ENCODE assay signal across 9 cellular contexts in the genomic region with DNA sequence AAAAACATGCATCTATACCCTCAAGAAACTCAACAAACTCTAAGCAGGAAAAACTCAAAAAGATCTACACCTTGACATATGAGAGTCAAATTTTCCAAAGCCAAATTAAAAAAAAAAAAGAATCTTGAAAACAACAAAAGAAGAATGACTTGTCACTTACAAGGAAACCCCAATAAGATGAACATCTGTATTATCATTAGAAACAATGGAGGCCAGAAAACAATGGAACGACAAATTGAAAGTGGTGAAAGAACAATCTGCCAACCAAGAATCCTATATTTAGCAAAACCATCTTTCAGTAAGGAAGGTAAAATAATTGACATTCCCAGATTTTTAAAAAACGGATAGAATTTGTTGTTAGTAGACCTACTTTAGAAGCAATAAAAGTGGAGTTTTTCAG.
"Had no signal": no experiment of that assay in that cellular context is flagged by ENCODE, and none has a peak within 500 bp of the region (broad histone marks: within the 10 kb centered on the region; RNA-seq: fewer than 3 reads in every experiment).

No MANE protein-coding gene starts in this region.

- ATAC-seq: HCT116 had no signal

- H3K4me3 Mint-ChIP-seq: HFFc6 had no signal

- H3K9me3 ChIP-seq: HAP-1 had no signal

- H3K4me3 ChIP-seq: HAP-1 had no signal

- DNase-seq: GOT3, H7, HFFc6, IMR-90, KBM-7 had no signal

- H3K4me2 ChIP-seq: KMS-11 had no signal

- H3K27ac ChIP-seq: HL-60, KMS-11 had no signal

- H3K36me3 ChIP-seq: HAP-1 had no signal

- H3K9ac ChIP-seq: KMS-11 had no signal

- H3K4me1 ChIP-seq: HAP-1 had no signal

- H3K27ac Mint-ChIP-seq: HFFc6 had no signal
